Comparison of ENCODE assay signal across 23 cellular contexts in genomic region chr9:114745879-114746550, GRCh38. TPM values are rescaled to one million over a fixed set of nuclear protein-coding genes. Genes with fewer than 3 reads are reported as not detected.
DNase-seq lines count a peak whose midpoint lies in the region; ATAC-seq and TF ChIP-seq lines count a peak whose summit lies in the region.
"Had no signal": no experiment of that assay in that cellular context is flagged by ENCODE, and none has a peak within 500 bp of the region (broad histone marks: within the 10 kb centered on the region; RNA-seq: fewer than 3 reads in every experiment).

No MANE protein-coding gene starts in this region.

- H3K4me3 Mint-ChIP-seq in activated CD4-positive, alpha-beta T cell treated with anti-CD3 and anti-CD28 coated beads for 36 hours: no peak overlapping the region
- H3K4me3 Mint-ChIP-seq in activated naive CD8-positive, alpha-beta T cell treated with anti-CD3 and anti-CD28 coated beads, Interleukin-2, amount 50 U/mL, for 24 hours: no peak overlapping the region
- H3K4me3 Mint-ChIP-seq in neural progenitor cell: no peak overlapping the region
- H3K4me3 Mint-ChIP-seq: CD8-positive, alpha-beta T cell; central memory CD8-positive, alpha-beta T cell; GM23338 had no signal

- no peak overlapping the region for H3K4ac ChIP-seq in IMR-90 (ENCODE audit: low read depth, low read length)

- H4K20me1 ChIP-seq in IMR-90 (ENCODE audit: insufficient read depth, low read length) (no peaks in the 10 kb centered on the region), neural progenitor cell (ENCODE audit: low read depth) (no peaks in the 10 kb centered on the region)

- H2BK15ac ChIP-seq in IMR-90 (ENCODE audit: low read depth, low read length): no peak overlapping the region

- H3F3A ChIP-seq in neural progenitor cell (ENCODE audit: low read depth): peaks cover 6% of the 10 kb centered on the region

- TF ChIP-seq POLR2A in IMR-90 (IDR thresholded peaks at IDR 0.05; ENCODE audit: low read depth, low read length): no peak

- H2AK9ac ChIP-seq in IMR-90 (replicated peaks; ENCODE audit: low read depth, low read length, poor library complexity): no peak overlapping the region

- TF ChIP-seq CTCF in IMR-90 (conservative IDR thresholded peaks at IDR 0.05; ENCODE audit: low read depth, low read length): no peak
- TF ChIP-seq CTCF in neural progenitor cell (IDR thresholded peaks at IDR 0.05): no peak
- TF ChIP-seq CTCF in tibial artery (IDR thresholded peaks at IDR 0.05): no peak

- H4K8ac ChIP-seq in IMR-90 (ENCODE audit: low read depth in 2 of 2, low read length in 2 of 2): no peak overlapping the region

- peak overlapping the region; percentile 3; the same call in 1 of the 2 replicates for H2AK5ac ChIP-seq in IMR-90 (ENCODE audit: low read depth, low read length)

- peak overlapping the region; percentile 27 for H2AFZ ChIP-seq in IMR-90 (replicated peaks; ENCODE audit: low read length, poor library complexity)
- H2AFZ ChIP-seq in neural progenitor cell (replicated peaks): no peak overlapping the region
- H2AFZ ChIP-seq: GM23338 had no signal

- intact Hi-C loops in activated CD4-positive, alpha-beta T cell treated with anti-CD3 and anti-CD28 coated beads for 36 hours (cut with DNase I, micrococcal nuclease): no loop called here
- intact Hi-C loops in IMR-90 (cut with micrococcal nuclease) (no loop called here), tibial artery (cut with DNase I; ENCODE audit: low total_unique reads) (no loop called here)

- H3K9me1 ChIP-seq in IMR-90 (ENCODE audit: insufficient read depth, low read length): peaks cover 4% of the 10 kb centered on the region; the same call in 1 of the 2 replicates

- BruUV-seq in IMR-90 (replicated peaks; lab: Mats Ljungman, UMichigan): no TSS peak

- no peak overlapping the region for H3K4me2 ChIP-seq in IMR-90 (ENCODE audit: low read depth, low read length)
- peak overlapping the region; percentile 30 for H3K4me2 ChIP-seq in neural progenitor cell
- H3K4me2 ChIP-seq: GM23338 had no signal

- no peak overlapping the region for H2BK5ac ChIP-seq in IMR-90 (ENCODE audit: low read depth, low read length, poor library complexity, severe bottlenecking)

- DNase-seq in activated CD4-positive, alpha-beta T cell treated with anti-CD3 and anti-CD28 coated beads for 36 hours: peak; percentile 27
- no peak for DNase-seq in activated CD4-positive, alpha-beta T cell treated with anti-CD3 and anti-CD28 coated beads for 1 hour
- DNase-seq in IMR-90 (no peak), neural progenitor cell (ENCODE audit: low spot score) (no peak), tibial artery (no peak), T1000 (lab: John Stamatoyannopoulos, UW) (no peak)
- DNase-seq in activated naive CD8-positive, alpha-beta T cell treated with anti-CD3 and anti-CD28 coated beads, Interleukin-2, amount 50 U/mL, for 24 hours: no peak
- DNase-seq: activated CD4-positive, alpha-beta T cell treated with anti-CD3 and anti-CD28 coated beads, Interleukin-2, amount 50 U/mL, for 1 hour; activated CD8-positive, alpha-beta memory T cell treated with anti-CD3 and anti-CD28 coated beads, Interleukin-2, amount 50 U/mL, for 4 hours; activated gamma-delta T cell; CD8-positive, alpha-beta T cell; head of caudate nucleus; NCI-H1436; NCI-H2107; NCI-H446; SHP77; stimulated activated CD4-positive, alpha-beta T cell treated with anti-CD3 and anti-CD28 coated beads, Interleukin-1b, Interleukin-23, amount 100 ng/mL, for 48 hours; SW 1271 had no signal

- H3K9ac ChIP-seq in IMR-90 (ENCODE audit: low read depth, low read length) (no peak overlapping the region), neural progenitor cell (no peak overlapping the region)

- TF ChIP-seq RAD21 in IMR-90 (IDR thresholded peaks at IDR 0.05; ENCODE audit: low read length): no peak

- POLR2A ChIA-PET in activated CD4-positive, alpha-beta T cell treated with anti-CD3 and anti-CD28 coated beads for 36 hours (lab: Charles Lee): no interaction called here
- POLR2A ChIA-PET in IMR-90 (lab: Charles Lee; ENCODE audit: unreplicated experiment): no interaction called here

- H3K4me1 ChIP-seq in IMR-90 (ENCODE audit: control insufficient read depth, insufficient read depth, low read length) (no peaks in the 10 kb centered on the region), neural progenitor cell (peaks cover 18% of the 10 kb centered on the region), tibial artery (peaks cover 0 to 20% (median 12%) of the 10 kb centered on the region in 4 donors)

- no peak overlapping the region for H4K91ac ChIP-seq in IMR-90 (ENCODE audit: insufficient read depth, low read depth, low read length)

- H3K18ac ChIP-seq in IMR-90 (ENCODE audit: low read depth, low read length): no peak overlapping the region

- no peak overlapping the region for H3K56ac ChIP-seq in IMR-90 (ENCODE audit: extremely low read depth, insufficient read depth, low read length)

- 100% methylated on average over 1 of the region's 3 CpGs; no CpG with 5 or more reads in 1 of the 2 experiments for WGBS in IMR-90 (ENCODE audit: extremely low coverage in 2 of 2, insufficient read length in 1 of 2), 2 experiments

- H2BK120ac ChIP-seq in IMR-90 (ENCODE audit: low read depth, low read length): no peak overlapping the region

- H3K36me3 ChIP-seq in IMR-90 (ENCODE audit: control insufficient read depth, insufficient read depth, low read length) (no peaks in the 10 kb centered on the region), neural progenitor cell (no peaks in the 10 kb centered on the region), tibial artery (no peaks in the 10 kb centered on the region)
- H3K36me3 ChIP-seq: neutrophil, suprapubic skin had no signal

- in situ Hi-C loops in IMR-90 (cut with MboI; ENCODE audit: low sequenced_read_pairs): no loop called here

- H3K27ac Mint-ChIP-seq in activated CD4-positive, alpha-beta T cell treated with anti-CD3 and anti-CD28 coated beads for 36 hours: peak overlapping the region; percentile 16
- H3K27ac Mint-ChIP-seq in activated naive CD8-positive, alpha-beta T cell treated with anti-CD3 and anti-CD28 coated beads, Interleukin-2, amount 50 U/mL, for 24 hours: peak overlapping the region; percentile 24
- no peak overlapping the region for H3K27ac Mint-ChIP-seq in neural progenitor cell
- H3K27ac Mint-ChIP-seq: CD8-positive, alpha-beta T cell; GM23338 had no signal

- peaks cover 2% of the 10 kb centered on the region; the same call in 1 of the 2 replicates for H3K27me3 ChIP-seq in IMR-90 (ENCODE audit: control insufficient read depth, insufficient read depth, low read length)
- no peaks in the 10 kb centered on the region for H3K27me3 ChIP-seq in neural progenitor cell
- H3K27me3 ChIP-seq in tibial artery: no peaks in the 10 kb centered on the region
- H3K27me3 ChIP-seq: neutrophil, suprapubic skin had no signal

- no peaks in the 10 kb centered on the region for H3K36me3 Mint-ChIP-seq in activated CD4-positive, alpha-beta T cell treated with anti-CD3 and anti-CD28 coated beads for 36 hours (ENCODE audit: low read depth)
- no peaks in the 10 kb centered on the region for H3K36me3 Mint-ChIP-seq in activated naive CD8-positive, alpha-beta T cell treated with anti-CD3 and anti-CD28 coated beads, Interleukin-2, amount 50 U/mL, for 24 hours (ENCODE audit: low read depth)
- H3K36me3 Mint-ChIP-seq in neural progenitor cell: no peaks in the 10 kb centered on the region
- H3K36me3 Mint-ChIP-seq: CD8-positive, alpha-beta T cell had no signal

- H3K14ac ChIP-seq in IMR-90 (replicated peaks; ENCODE audit: low read depth, low read length): no peak overlapping the region

- dilution Hi-C loops in IMR-90 (cut with HindIII; ENCODE audit: low sequenced_read_pairs, unreplicated experiment): no loop called here

- no peak overlapping the region; the same call in 1 of the 2 replicates for H3K23ac ChIP-seq in IMR-90 (ENCODE audit: low read depth, low read length)

- peaks cover 21% of the 10 kb centered on the region for H3K4me1 Mint-ChIP-seq in activated CD4-positive, alpha-beta T cell treated with anti-CD3 and anti-CD28 coated beads for 36 hours
- H3K4me1 Mint-ChIP-seq in activated naive CD8-positive, alpha-beta T cell treated with anti-CD3 and anti-CD28 coated beads, Interleukin-2, amount 50 U/mL, for 24 hours: peaks cover 20% of the 10 kb centered on the region
- H3K4me1 Mint-ChIP-seq in neural progenitor cell: peaks cover 17% of the 10 kb centered on the region
- H3K4me1 Mint-ChIP-seq: central memory CD8-positive, alpha-beta T cell had no signal

- H3K9me3 ChIP-seq in IMR-90 (ENCODE audit: control insufficient read depth, insufficient read depth, low read length) (no peaks in the 10 kb centered on the region), neural progenitor cell (ENCODE audit: low read depth) (no peaks in the 10 kb centered on the region), tibial artery (no peaks in the 10 kb centered on the region)
- H3K9me3 ChIP-seq: neutrophil, suprapubic skin had no signal

- H3K79me2 ChIP-seq in neural progenitor cell (ENCODE audit: low read depth): no peaks in the 10 kb centered on the region

- ATAC-seq in activated CD4-positive, alpha-beta T cell treated with anti-CD3 and anti-CD28 coated beads for 36 hours: peak; percentile 63
- ATAC-seq in IMR-90 (ENCODE audit: low read depth) (no peak), HG03108 (IDR thresholded peaks at IDR 0.05; ENCODE audit: unreplicated experiment) (no peak)
- peak; percentile 98 for ATAC-seq in activated naive CD8-positive, alpha-beta T cell treated with anti-CD3 and anti-CD28 coated beads, Interleukin-2, amount 50 U/mL, for 24 hours
- ATAC-seq: CD8-positive, alpha-beta T cell; GM23338 had no signal

- CTCF ChIA-PET in activated CD4-positive, alpha-beta T cell treated with anti-CD3 and anti-CD28 coated beads for 36 hours (lab: Charles Lee): interaction anchor here (0.6 kb wide), 1 partner anchor 167 kb away, joined by 3 read pairs; no protein-coding TSS in a partner anchor
- CTCF ChIA-PET in IMR-90 (lab: Yijun Ruan, JAX): interaction anchor here (2.4 kb wide), 1 partner anchor 161 kb away, joined by 5 read pairs; no protein-coding TSS in a partner anchor

- no peak overlapping the region for H2BK20ac ChIP-seq in IMR-90 (ENCODE audit: low read depth, low read length)

- H3K27me3 Mint-ChIP-seq in activated CD4-positive, alpha-beta T cell treated with anti-CD3 and anti-CD28 coated beads for 36 hours: no peaks in the 10 kb centered on the region
- H3K27me3 Mint-ChIP-seq in activated naive CD8-positive, alpha-beta T cell treated with anti-CD3 and anti-CD28 coated beads, Interleukin-2, amount 50 U/mL, for 24 hours: no peaks in the 10 kb centered on the region
- peaks cover 2% of the 10 kb centered on the region for H3K27me3 Mint-ChIP-seq in neural progenitor cell (ENCODE audit: insufficient read depth, low read depth)
- H3K27me3 Mint-ChIP-seq: central memory CD8-positive, alpha-beta T cell had no signal

- H3K4me3 ChIP-seq in IMR-90 (ENCODE audit: insufficient read depth, low read depth, low read length) (no peak overlapping the region), neural progenitor cell (no peak overlapping the region), tibial artery (no peak overlapping the region)
- H3K4me3 ChIP-seq: GM23338, suprapubic skin had no signal

- no peaks in the 10 kb centered on the region for H3K79me1 ChIP-seq in IMR-90 (ENCODE audit: low read depth in 1 of 2, low read length in 2 of 2)

- no peak overlapping the region for H4K5ac ChIP-seq in IMR-90 (ENCODE audit: low read depth, low read length)

- H3K27ac ChIP-seq in IMR-90 (ENCODE audit: insufficient read depth, low read length) (no peak overlapping the region), neural progenitor cell (no peak overlapping the region), tibial artery (peak overlapping the region in 1 of 2 donors; percentile 0)
- H3K27ac ChIP-seq: neutrophil, suprapubic skin had no signal

- H3K9me3 Mint-ChIP-seq in activated CD4-positive, alpha-beta T cell treated with anti-CD3 and anti-CD28 coated beads for 36 hours (ENCODE audit: low read depth): no peaks in the 10 kb centered on the region
- H3K9me3 Mint-ChIP-seq in activated naive CD8-positive, alpha-beta T cell treated with anti-CD3 and anti-CD28 coated beads, Interleukin-2, amount 50 U/mL, for 24 hours: peaks cover 5% of the 10 kb centered on the region
- no peaks in the 10 kb centered on the region for H3K9me3 Mint-ChIP-seq in neural progenitor cell
- H3K9me3 Mint-ChIP-seq: CD8-positive, alpha-beta T cell; central memory CD8-positive, alpha-beta T cell; GM23338 had no signal

RNA-seq across cellular contexts. Expression of gene TNFSF15, which starts 59.8 kb away (rescaled TPM):
- under 1 TPM; 0.47 to 0.50 TPM for total RNA-seq in activated CD4-positive, alpha-beta T cell treated with anti-CD3 and anti-CD28 coated beads for 36 hours
- total RNA-seq in IMR-90 (2012; rRNA removed) (under 0.01 and 0.18 TPM in 2 replicates), neural progenitor cell (ENCODE audit: low replicate concordance) (not detected in 2 replicates)
- 0.01 and 0.03 TPM in 2 replicates for polyA plus RNA-seq in IMR-90 (2012; rRNA removed)
- 0.01 TPM in 1 of 2 replicates, not detected in the other for polyA plus RNA-seq in IMR-90 (2012; cell fraction: cytosol; rRNA removed)
- 0.01 and 0.03 TPM in 2 replicates for polyA plus RNA-seq in IMR-90 (2012; cell fraction: nucleus; rRNA removed; ENCODE audit: low replicate concordance)
- total RNA-seq: CD8-positive, alpha-beta T cell had no signal

Comparison
In these comparisons a context has a peak if more than half of its experiments do, and no peak if none do; other contexts are left out.
1. ATAC-seq: peak in activated CD4-positive, alpha-beta T cell treated with anti-CD3 and anti-CD28 coated beads for 36 hours (single experiment) and activated naive CD8-positive, alpha-beta T cell treated with anti-CD3 and anti-CD28 coated beads, Interleukin-2, amount 50 U/mL, for 24 hours (single experiment); none in IMR-90 (single experiment) and HG03108 (single experiment).